In genomic region chr16:87391324-87391949, GRCh38 we compare ENCODE assay signal across 8 cellular contexts. TPM values are rescaled to one million over a fixed set of nuclear protein-coding genes. Genes with fewer than 3 reads are reported as not detected.
DNase-seq lines count a peak whose midpoint lies in the region; FAIRE-seq lines count a peak whose summit lies in the region.

No MANE protein-coding gene starts in this region.

- peaks cover 14% of the 10 kb centered on the region; the same call in 1 of the 2 replicates for H3K4me1 ChIP-seq in HUES64 (ENCODE audit: insufficient read depth, low read length)
- H3K4me1 ChIP-seq in iPS-18a (ENCODE audit: control insufficient read depth, low read depth, low read length) = peaks cover 20% of the 10 kb centered on the region
- H3K4me1 ChIP-seq in small intestine (ENCODE audit: control insufficient read depth in 2 of 2, insufficient read depth in 1 of 2, low read depth in 1 of 2, low read length in 1 of 2) = peaks cover 3 to 21% of the 10 kb centered on the region in 2 donors

- WGBS in HUES64 = 8% methylated on average over 43 of the region's 44 CpGs
- WGBS in adipose tissue, 3 donors = 7 to 9% (median 8%) methylated on average over 34 to 44 of the region's 44 CpGs
- 6 to 9% (median 9%) methylated on average over 36 to 44 of the region's 44 CpGs for WGBS in small intestine, 3 donors

- H3K27me3 ChIP-seq in HUES64 (ENCODE audit: insufficient read depth, low read length) (no peaks in the 10 kb centered on the region), iPS-18a (ENCODE audit: control insufficient read depth, insufficient read depth, low read length) (peaks cover 8% of the 10 kb centered on the region), small intestine (ENCODE audit: control insufficient read depth in 2 of 2, insufficient read depth in 2 of 2, low read length in 2 of 2) (no peaks in the 10 kb centered on the region)

- H3K36me3 ChIP-seq in HUES64 (ENCODE audit: insufficient read depth, low read length) = no peaks in the 10 kb centered on the region
- H3K36me3 ChIP-seq in iPS-18a (ENCODE audit: control insufficient read depth, low read depth, low read length) = no peaks in the 10 kb centered on the region
- no peaks in the 10 kb centered on the region for H3K36me3 ChIP-seq in small intestine (ENCODE audit: control insufficient read depth in 2 of 2, insufficient read depth in 2 of 2, low read length in 2 of 2)

- FAIRE-seq in small intestine (lab: Jason Lieb, UNC) = no peak

- DNase-seq in NCI-H146 (lab: John Stamatoyannopoulos, UW) = peak; percentile 41
- DNase-seq in NCI-H146 treated with DMSO at 0.1 percent for 48 hours (lab: John Stamatoyannopoulos, UW; ENCODE audit: unreplicated experiment) = no peak
- peak; percentile 56 for DNase-seq in small intestine
- no peak for DNase-seq in NCI-H2227 treated with DMSO at 0.1 percent for 48 hours (lab: John Stamatoyannopoulos, UW)
- DNase-seq in RPMI8226 = no peak

- H3K27ac ChIP-seq in HUES64 (ENCODE audit: low read depth, low read length) (peak overlapping the region; percentile 60), adipose tissue (ENCODE audit: low read depth, low read length) (peak overlapping the region; percentile 97), iPS-18a (ENCODE audit: low read length) (no peak overlapping the region), small intestine (ENCODE audit: low read depth in 1 of 2, low read length in 1 of 2) (peak overlapping the region; percentile 89 to 99)

- H3K9me3 ChIP-seq in HUES64 (ENCODE audit: insufficient read depth, low read depth, low read length) (no peaks in the 10 kb centered on the region), iPS-18a (ENCODE audit: control insufficient read depth, low read depth, low read length) (no peaks in the 10 kb centered on the region), small intestine (ENCODE audit: control insufficient read depth, low read depth) (no peaks in the 10 kb centered on the region)

- H3K9ac ChIP-seq in HUES64 (ENCODE audit: low read depth, low read length) (peak overlapping the region; percentile 64), iPS-18a (ENCODE audit: low read length) (peak overlapping the region; percentile 48)

- peak overlapping the region; percentile 63 for H3K4me3 ChIP-seq in HUES64 (ENCODE audit: low read length)
- H3K4me3 ChIP-seq in iPS-18a (ENCODE audit: low read length) = peak overlapping the region; percentile 63
- peak overlapping the region; percentile 54 to 70 for H3K4me3 ChIP-seq in small intestine (ENCODE audit: low read depth in 1 of 2, low read length in 2 of 2)

RNA-seq across cellular contexts. Expression of gene MAP1LC3B, which starts 0.7 kb away (rescaled TPM):
- 48.7 TPM for polyA plus RNA-seq in HUES64 (2013, experiment 1 of 2)
- polyA plus RNA-seq in HUES64 (2013, experiment 2 of 2) = 53.6 TPM
- 10 to 100 TPM; 16.7 to 91.2 (median 74.2) TPM for polyA plus RNA-seq in adipose tissue
- 10 to 100 TPM; 35.1 to 61.1 (median 55.0) TPM for polyA plus RNA-seq in small intestine

RNA-seq across cellular contexts. Expression of gene FBXO31, which starts 7.9 kb away (rescaled TPM):
- polyA plus RNA-seq in HUES64 (2013, experiment 1 of 2) = 7.4 TPM
- 7.9 TPM for polyA plus RNA-seq in HUES64 (2013, experiment 2 of 2)
- 10 to 100 TPM; 14.6 to 26.6 (median 23.6) TPM for polyA plus RNA-seq in adipose tissue
- 10 to 100 TPM; 25.1 to 38.7 (median 33.7) TPM for polyA plus RNA-seq in small intestine

Comparison
In these comparisons a context has a peak if more than half of its experiments do, and no peak if none do; other contexts are left out.
1. DNase-seq: peak in NCI-H146 (single experiment) and small intestine (single experiment); none in NCI-H146 treated with DMSO at 0.1 percent for 48 hours (single experiment), NCI-H2227 treated with DMSO at 0.1 percent for 48 hours (single experiment) and RPMI8226 (single experiment).
2. Peak in every context shown above with its lines, with median percentiles within 50 percentile points of each other: H3K4me3 ChIP-seq.